13 cellular contexts compared by ENCODE assay signal in genomic region chr2:160224507-160224906, GRCh38. TPM values are rescaled to one million over a fixed set of nuclear protein-coding genes. Genes with fewer than 3 reads are reported as not detected.
A peak's percentile ranks its signal among the peaks of the same experiment; 100 is the strongest.
DNase-seq lines count a peak whose midpoint lies in the region; ATAC-seq, FAIRE-seq and TF ChIP-seq lines count a peak whose summit lies in the region.
"Had no signal": no experiment of that assay in that cellular context is flagged by ENCODE, and none has a peak within 500 bp of the region (broad histone marks: within the 10 kb centered on the region; RNA-seq: fewer than 3 reads in every experiment).

No MANE protein-coding gene starts in this region.

- H3K79me2 ChIP-seq in OCI-LY7 (ENCODE audit: insufficient read depth, low read depth, low read length) = no peaks in the 10 kb centered on the region

- CTCF ChIA-PET in OCI-LY7 (lab: Charles Lee; ENCODE audit: unreplicated experiment) = no interaction called here

- H3K9me2 ChIP-seq in OCI-LY7 (ENCODE audit: insufficient read depth, low read length) = no peaks in the 10 kb centered on the region

- DNase-seq in fibroblast of mammary gland (ENCODE audit: low read depth) (peak; percentile 33), urothelium cell line (ENCODE audit: low spot score) (no peak), HCEC 1CT (no peak), UCSD-AML1 (lab: John Stamatoyannopoulos, UW; ENCODE audit: unreplicated experiment) (no peak), OCI-LY7 (ENCODE audit: low spot score) (no peak)
- DNase-seq: activated T-cell treated with anti-CD3 and anti-CD28 coated beads for 4 hours; CD4-positive, alpha-beta T cell; immature natural killer cell; NCI-H1417 had no signal

- H3K4me3 ChIP-seq in fibroblast of mammary gland (ENCODE audit: control insufficient read depth, low read depth, low read length) (no peak overlapping the region), OCI-LY7 (ENCODE audit: low read depth, low read length, poor library complexity, severe bottlenecking) (no peak overlapping the region)

- POLR2A ChIA-PET in OCI-LY7 (lab: Charles Lee) = interaction anchor here (0.5 to 1.2 kb wide), 2 partner anchors 14 to 527 kb away, joined by 3 to 4 read pairs; no protein-coding TSS in a partner anchor

- intact Hi-C loops in OCI-LY7 (cut with micrococcal nuclease; ENCODE audit: unreplicated experiment) = no loop called here

- TF ChIP-seq CTCF in fibroblast of mammary gland (conservative IDR thresholded peaks at IDR 0.05; ENCODE audit: control insufficient read depth, insufficient read depth, low read depth, low read length) (no peak), OCI-LY7 (conservative IDR thresholded peaks at IDR 0.05; ENCODE audit: low read length) (no peak)

- H2AFZ ChIP-seq in OCI-LY7 (ENCODE audit: low read length) = no peak overlapping the region; the same call in 1 of the 2 replicates

- H3K27ac ChIP-seq in OCI-LY7 (ENCODE audit: low read depth, low read length, poor library complexity, severe bottlenecking) = no peak overlapping the region

- H3K36me3 ChIP-seq in OCI-LY7 (ENCODE audit: insufficient read depth, low read length) = no peaks in the 10 kb centered on the region

- H3K9me3 ChIP-seq in OCI-LY7 (ENCODE audit: low read length) = no peaks in the 10 kb centered on the region

- no peak for FAIRE-seq in urothelium cell line (lab: Jason Lieb, UNC)

- no peaks in the 10 kb centered on the region for H3K4me1 ChIP-seq in OCI-LY7 (ENCODE audit: insufficient read depth, low read length, poor library complexity, severe bottlenecking)

- ATAC-seq in GM18511 (IDR thresholded peaks at IDR 0.05; ENCODE audit: unreplicated experiment) (peak; percentile 2), GM21717 (IDR thresholded peaks at IDR 0.05; ENCODE audit: unreplicated experiment) (peak; percentile 18), HG03520 (IDR thresholded peaks at IDR 0.05; ENCODE audit: unreplicated experiment) (peak; percentile 12)

- H4K20me1 ChIP-seq in OCI-LY7 (ENCODE audit: insufficient read depth, low read length) = no peaks in the 10 kb centered on the region

- BruUV-seq in OCI-LY7 (replicated peaks; lab: Mats Ljungman, UMichigan) = no TSS peak

- no peak overlapping the region for H3K4me2 ChIP-seq in OCI-LY7 (ENCODE audit: low read length)

RNA-seq across cellular contexts. Expression of gene ITGB6, which starts 24.4 kb away (rescaled TPM):
- not detected in 2 replicates for total RNA-seq in OCI-LY7 (2014; rRNA removed; shearing (Covaris generic))
- not detected in 2 replicates for total RNA-seq in OCI-LY7 (2022)
- total RNA-seq: CD4-positive, alpha-beta T cell; omental fat pad had no signal
